Comparison of ENCODE assay signal across 8 cellular contexts in the genomic region with DNA sequence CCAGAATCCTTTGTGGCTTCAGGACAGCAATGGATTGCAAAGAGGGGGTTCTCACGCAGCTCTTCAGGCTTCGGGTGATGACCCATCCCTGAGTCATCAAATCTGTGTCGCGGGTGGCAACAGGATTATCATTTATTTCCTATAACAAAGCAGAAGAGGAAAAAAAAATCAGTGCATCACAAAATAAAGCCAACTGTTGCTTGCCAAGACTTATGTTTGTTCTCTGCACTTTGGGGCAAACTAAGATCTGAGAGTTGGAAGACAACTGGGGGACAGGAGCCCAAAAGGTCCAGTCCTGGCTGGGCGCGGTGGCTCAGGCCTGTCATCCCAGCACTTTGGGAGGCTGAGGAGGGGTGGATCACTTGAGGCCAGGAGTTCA. TPM values are rescaled to one million over a fixed set of nuclear protein-coding genes. Genes with fewer than 3 reads are reported as not detected.
A peak's percentile ranks its signal among the peaks of the same experiment; 100 is the strongest.
DNase-seq lines count a peak whose midpoint lies in the region; ATAC-seq and TF ChIP-seq lines count a peak whose summit lies in the region.

No MANE protein-coding gene starts in this region.

- peaks cover 21% of the 10 kb centered on the region for H3K36me3 Mint-ChIP-seq in activated CD8-positive, alpha-beta T cell treated with anti-CD3 and anti-CD28 coated beads, Interleukin-2, amount 10 ng/mL, durations not matched to agents 7 days and 5 days (ENCODE audit: low read depth)

- WGBS in stomach, 5 donors = 41 to 50% (median 43%) methylated on average over 6 of the region's 6 CpGs

- TF ChIP-seq EP300 in stomach (IDR thresholded peaks at IDR 0.05) = no peak

- TF ChIP-seq POLR2A in stomach (IDR thresholded peaks at IDR 0.05) = no peak

- POLR2A ChIA-PET in activated CD8-positive, alpha-beta T cell treated with anti-CD3 and anti-CD28 coated beads, Interleukin-2, amount 10 ng/mL, durations not matched to agents 7 days and 5 days (lab: Charles Lee) = interaction anchor here (0.9 to 1.3 kb wide), 3 partner anchors 9 to 37 kb away, joined by 3 read pairs; no protein-coding TSS in a partner anchor

- DNase-seq in activated CD4-positive, CD25-positive, alpha-beta regulatory T cell treated with anti-CD3 and anti-CD28 coated beads, Interleukin-2, amount 50 U/mL, for 72 hours = no peak
- no peak for DNase-seq in activated CD8-positive, alpha-beta T cell treated with anti-CD3 and anti-CD28 coated beads, Interleukin-2, amount 10 ng/mL, durations not matched to agents 7 days and 5 days
- DNase-seq in left ventricle myocardium superior (no peak), stomach (no peak), NCI-H748 treated with DMSO at 0.1 percent for 48 hours (lab: John Stamatoyannopoulos, UW) (no peak), NCI-H146 (lab: John Stamatoyannopoulos, UW) (no peak), NCI-H187 treated with DMSO at 0.1 percent for 48 hours (lab: John Stamatoyannopoulos, UW) (no peak)

- H3K36me3 ChIP-seq in stomach = no peaks in the 10 kb centered on the region

- peaks cover 0 to 13% (median 0%) of the 10 kb centered on the region in 3 donors for H3K27me3 ChIP-seq in stomach

- intact Hi-C loops in left ventricle myocardium superior (cut with micrococcal nuclease) (no loop called here), stomach (cut with DNase I; ENCODE audit: low total_unique reads) (no loop called here)

- H3K4me3 Mint-ChIP-seq in activated CD8-positive, alpha-beta T cell treated with anti-CD3 and anti-CD28 coated beads, Interleukin-2, amount 10 ng/mL, durations not matched to agents 7 days and 5 days = no peak overlapping the region

- TF ChIP-seq CTCF in stomach (IDR thresholded peaks at IDR 0.05) = no peak

- peak overlapping the region; percentile 34 to 74 (median 53) for H3K27ac ChIP-seq in stomach

- no peaks in the 10 kb centered on the region for H3K27me3 Mint-ChIP-seq in activated CD8-positive, alpha-beta T cell treated with anti-CD3 and anti-CD28 coated beads, Interleukin-2, amount 10 ng/mL, durations not matched to agents 7 days and 5 days (ENCODE audit: low read depth)

- H3K4me1 Mint-ChIP-seq in activated CD8-positive, alpha-beta T cell treated with anti-CD3 and anti-CD28 coated beads, Interleukin-2, amount 10 ng/mL, durations not matched to agents 7 days and 5 days (ENCODE audit: low read depth) = peaks cover 51% of the 10 kb centered on the region

- H3K4me3 ChIP-seq in stomach = no peak overlapping the region

- no peaks in the 10 kb centered on the region for H3K9me3 ChIP-seq in stomach

- peaks cover 0 to 34% (median 14%) of the 10 kb centered on the region in 4 donors for H3K4me1 ChIP-seq in stomach

- H3K27ac Mint-ChIP-seq in activated CD8-positive, alpha-beta T cell treated with anti-CD3 and anti-CD28 coated beads, Interleukin-2, amount 10 ng/mL, durations not matched to agents 7 days and 5 days = peak overlapping the region; percentile 66

- ATAC-seq in activated CD4-positive, CD25-positive, alpha-beta regulatory T cell treated with anti-CD3 and anti-CD28 coated beads, Interleukin-2, amount 50 U/mL, for 24 hours = peak; percentile 72 to 83
- peak; percentile 21 for ATAC-seq in activated CD8-positive, alpha-beta T cell treated with anti-CD3 and anti-CD28 coated beads, Interleukin-2, amount 10 ng/mL, durations not matched to agents 7 days and 5 days
- ATAC-seq in left ventricle myocardium superior = peak; percentile 50

- CTCF ChIA-PET in activated CD8-positive, alpha-beta T cell treated with anti-CD3 and anti-CD28 coated beads, Interleukin-2, amount 10 ng/mL, durations not matched to agents 7 days and 5 days (lab: Charles Lee) = interaction anchor here (1.1 to 7.6 kb wide), 6 partner anchors 11 to 192 kb away, joined by 3 to 64 read pairs (median 4); no protein-coding TSS in a partner anchor

- H3K9me3 Mint-ChIP-seq in activated CD8-positive, alpha-beta T cell treated with anti-CD3 and anti-CD28 coated beads, Interleukin-2, amount 10 ng/mL, durations not matched to agents 7 days and 5 days (ENCODE audit: insufficient read depth) = no peaks in the 10 kb centered on the region

RNA-seq across cellular contexts. Expression of gene GNA15, which starts 6.4 kb away (rescaled TPM):
- total RNA-seq in activated CD8-positive, alpha-beta T cell treated with anti-CD3 and anti-CD28 coated beads, Interleukin-2, amount 10 ng/mL, durations not matched to agents 7 days and 5 days = 10 to 100 TPM; 23.8 to 24.5 TPM
- total RNA-seq in left ventricle myocardium superior = 2.1 TPM
- total RNA-seq in stomach = 1 to 10 TPM in 2 of 5 donors, under 1 TPM in 1, not detected in 2; 0.45 to 4.8 (median 4.5) TPM
- polyA plus RNA-seq in stomach = 10 to 100 TPM in 1 of 3 donors, 1 to 10 TPM in 2; 4.9 to 15.1 (median 7.8) TPM

RNA-seq across cellular contexts. Expression of gene S1PR4, which starts 36.3 kb away (rescaled TPM):
- total RNA-seq in activated CD8-positive, alpha-beta T cell treated with anti-CD3 and anti-CD28 coated beads, Interleukin-2, amount 10 ng/mL, durations not matched to agents 7 days and 5 days = 100 to 1,000 TPM; 140 TPM
- total RNA-seq in left ventricle myocardium superior (1.0 TPM), stomach (10 to 100 TPM in 2 of 5 donors, 1 to 10 TPM in 1, not detected in 2; 4.6 to 22.2 (median 11.6) TPM)
- 1 to 10 TPM; 1.3 to 2.3 (median 2.2) TPM for polyA plus RNA-seq in stomach

RNA-seq across cellular contexts. Expression of gene NCLN, which starts 43.4 kb away (rescaled TPM):
- total RNA-seq in activated CD8-positive, alpha-beta T cell treated with anti-CD3 and anti-CD28 coated beads, Interleukin-2, amount 10 ng/mL, durations not matched to agents 7 days and 5 days = 10 to 100 TPM; 66.3 to 67.3 TPM
- total RNA-seq in left ventricle myocardium superior (27.8 TPM), stomach (100 to 1,000 TPM in 2 of 5 donors, 10 to 100 TPM in 3; 16.7 to 381 (median 93.6) TPM)
- 10 to 100 TPM; 42.3 to 45.8 (median 44.6) TPM for polyA plus RNA-seq in stomach

RNA-seq across cellular contexts. Expression of gene GNA11, which starts 48.1 kb away (rescaled TPM):
- total RNA-seq in activated CD8-positive, alpha-beta T cell treated with anti-CD3 and anti-CD28 coated beads, Interleukin-2, amount 10 ng/mL, durations not matched to agents 7 days and 5 days = under 1 TPM; 0.08 to 0.71 TPM
- total RNA-seq in left ventricle myocardium superior (74.6 TPM), stomach (100 to 1,000 TPM in 1 of 5 donors, 10 to 100 TPM in 4; 40.6 to 204 (median 63.4) TPM)
- polyA plus RNA-seq in stomach = 10 to 100 TPM; 18.9 to 31.3 (median 25.5) TPM

Comparison
In these comparisons a context has a peak if more than half of its experiments do, and no peak if none do; other contexts are left out.
1. ATAC-seq: peak in every context shown above with its lines; median percentile 78 in activated CD4-positive, CD25-positive, alpha-beta regulatory T cell treated with anti-CD3 and anti-CD28 coated beads, Interleukin-2, amount 50 U/mL, for 24 hours; 50 in left ventricle myocardium superior; 21 in activated CD8-positive, alpha-beta T cell treated with anti-CD3 and anti-CD28 coated beads, Interleukin-2, amount 10 ng/mL, durations not matched to agents 7 days and 5 days.
2. RNA of gene S1PR4, which starts 36.3 kb away (total RNA-seq): 140 TPM in activated CD8-positive, alpha-beta T cell treated with anti-CD3 and anti-CD28 coated beads, Interleukin-2, amount 10 ng/mL, durations not matched to agents 7 days and 5 days; 4.6 to 22.2 TPM in stomach and 1.0 TPM in left ventricle myocardium superior (single experiment); every median in the first group is over 4 times any median in the second.